In the genomic region with DNA sequence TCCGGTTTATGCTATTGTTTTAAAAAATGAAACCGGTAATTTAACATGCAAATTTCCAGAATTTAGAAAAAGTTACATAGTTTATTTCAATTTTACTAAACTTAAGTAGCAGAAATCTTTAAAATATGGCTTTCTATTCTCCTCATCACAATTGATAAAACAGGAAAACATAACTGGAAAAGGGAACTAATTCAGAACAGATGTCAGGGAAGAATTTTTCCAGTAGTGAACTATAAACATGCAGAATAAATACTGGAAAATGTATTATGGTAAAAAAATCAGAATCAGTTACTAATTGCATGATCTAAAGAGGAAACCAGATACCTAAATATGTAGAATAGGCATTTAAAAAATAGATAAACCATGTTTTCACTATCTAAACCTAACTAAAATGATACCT, we compare ENCODE assay signal across 31 cellular contexts. TPM values are rescaled to one million over a fixed set of nuclear protein-coding genes. Genes with fewer than 3 reads are reported as not detected.
"Had no signal": no experiment of that assay in that cellular context is flagged by ENCODE, and none has a peak within 500 bp of the region (broad histone marks: within the 10 kb centered on the region; RNA-seq: fewer than 3 reads in every experiment).

No MANE protein-coding gene starts in this region.

- DNase-seq: activated B cell treated with CpG ODN at 0.5 μM for 24 hours; activated CD4-positive, alpha-beta T cell treated with anti-CD3 and anti-CD28 coated beads for 48 hours; activated CD4-positive, alpha-beta T cell treated with anti-CD3 and anti-CD28 coated beads, Interleukin-2, amount 50 U/mL, for 1 hour; activated CD4-positive, alpha-beta T cell treated with anti-CD3 and anti-CD28 coated beads, Interleukin-2, amount 50 U/mL, for 48 hours; activated CD8-positive, alpha-beta memory T cell treated with anti-CD3 and anti-CD28 coated beads for 24 hours; activated CD8-positive, alpha-beta T cell treated with anti-CD3 and anti-CD28 coated beads for 36 hours; activated effector memory CD4-positive, alpha-beta T cell treated with Interleukin-2 at 50 U/mL for 16 hours; activated gamma-delta T cell treated with Interleukin-2 at 50 U/mL for 16 hours; activated naive CD4-positive, alpha-beta T cell treated with anti-CD3 and anti-CD28 coated beads, Interleukin-2, amount 50 U/mL, for 16 hours; activated naive CD4-positive, alpha-beta T cell treated with Interleukin-2 at 50 U/mL for 16 hours; activated T-cell treated with anti-CD3 and anti-CD28 coated beads, Interleukin-2, amount 50 U/mL, for 4 hours; adrenal gland; amygdala; aorta; body of pancreas; caudate nucleus; cortex of kidney; effector CD8-positive, alpha-beta T cell; foreskin melanocyte; head of caudate nucleus; T-helper 1 cell; T-helper 17 cell; T1000; WERI-Rb-1 had no signal

- ATAC-seq: activated CD4-positive, CD25-positive, alpha-beta regulatory T cell treated with anti-CD3 and anti-CD28 coated beads, Interleukin-2, amount 50 U/mL, for 24 hours; activated CD8-positive, alpha-beta T cell treated with anti-CD3 and anti-CD28 coated beads for 36 hours; activated T-cell treated with anti-CD3 and anti-CD28 coated beads, Interleukin-2, amount 50 U/mL, for 4 hours; activated T-helper 17 cell treated with anti-CD3 and anti-CD28 coated beads, Interleukin-2, amount 50 U/mL, for 72 hours; body of pancreas; esophagus mucosa; gastroesophageal sphincter; T-helper 17 cell had no signal

- H3K4me3 ChIP-seq: adrenal gland, body of pancreas, gastroesophageal sphincter had no signal

- H3K27ac ChIP-seq: adrenal gland, body of pancreas, gastroesophageal sphincter, WERI-Rb-1 had no signal

- H3K27me3 Mint-ChIP-seq: activated B cell treated with CpG ODN at 0.5 μM for 24 hours; activated naive CD8-positive, alpha-beta T cell had no signal

- H3K27me3 ChIP-seq: adrenal gland, body of pancreas, gastroesophageal sphincter had no signal

- H3K27ac Mint-ChIP-seq: activated B cell treated with CpG ODN at 0.5 μM for 24 hours; activated naive CD8-positive, alpha-beta T cell; activated T-helper 17 cell treated with anti-CD3 and anti-CD28 coated beads, Interleukin-2, amount 50 U/mL, for 72 hours; T-helper 17 cell; T-helper 2 cell treated with Interferon-gamma antibody and Interleukin-4, amounts not matched to agents 5 μg/mL and 100 μg/mL, for 36 hours had no signal

- H3K9me3 Mint-ChIP-seq: activated B cell treated with CpG ODN at 0.5 μM for 24 hours; activated CD8-positive, alpha-beta T cell treated with anti-CD3 and anti-CD28 coated beads for 36 hours; activated T-cell treated with anti-CD3 and anti-CD28 coated beads, Interleukin-2, amount 50 U/mL, for 4 hours; activated T-helper 17 cell treated with anti-CD3 and anti-CD28 coated beads, Interleukin-2, amount 50 U/mL, for 72 hours; T-helper 2 cell treated with Interferon-gamma antibody and Interleukin-4, amounts not matched to agents 5 μg/mL and 100 μg/mL, for 36 hours had no signal

- H3K36me3 ChIP-seq: adrenal gland, gastroesophageal sphincter had no signal

- H3K9me3 ChIP-seq: adrenal gland, body of pancreas, gastroesophageal sphincter had no signal

- H3K4me3 Mint-ChIP-seq: activated B cell treated with CpG ODN at 0.5 μM for 24 hours; activated CD8-positive, alpha-beta T cell treated with anti-CD3 and anti-CD28 coated beads for 36 hours; activated naive CD8-positive, alpha-beta T cell; activated T-cell treated with anti-CD3 and anti-CD28 coated beads, Interleukin-2, amount 50 U/mL, for 4 hours; activated T-helper 17 cell treated with anti-CD3 and anti-CD28 coated beads, Interleukin-2, amount 50 U/mL, for 72 hours; T-helper 17 cell; T-helper 2 cell treated with Interferon-gamma antibody and Interleukin-4, amounts not matched to agents 5 μg/mL and 100 μg/mL, for 36 hours had no signal

RNA-seq across cellular contexts. Expression of a gene that starts 7.3 kb away (rescaled TPM):
- total RNA-seq: epithelial cell of proximal tubule had no signal
